ENCODE assay signal across 26 cellular contexts in genomic region chr1:77234096-77234495, GRCh38.
"Had no signal": no experiment of that assay in that cellular context is flagged by ENCODE, and none has a peak within 500 bp of the region (broad histone marks: within the 10 kb centered on the region; RNA-seq: fewer than 3 reads in every experiment).

No MANE protein-coding gene starts in this region.

- H3K27ac Mint-ChIP-seq: natural killer cell treated with Interleukin-12 subunit alpha and Interleukin-12 subunit beta and Interleukin-15 and Interleukin-18, amount 100 ng/mL, for 72 hours; nephron progenitor cell; stimulated activated effector memory CD8-positive, alpha-beta T cell treated with anti-CD3 and anti-CD28 coated beads, Interleukin-12 subunit alpha, Interleukin-12 subunit beta, amount 100 ng/mL, for 72 hours; stimulated activated naive B cell treated with anti-CD40 and anti-IgM and Interleukin-4, amounts not matched to agents 10 μg/mL and 1 μg/mL and 100 μg/mL, for 72 hours; stimulated activated naive CD8-positive, alpha-beta T cell treated with anti-CD3 and anti-CD28 coated beads, Interleukin-15, Interleukin-2, amounts not matched to agents 100 ng/mL and 50 ng/mL, for 24 hours had no signal

- H3K9me3 ChIP-seq: neutrophil, pancreas, prostate gland, right lobe of liver, sigmoid colon, transverse colon, upper lobe of left lung, vagina had no signal

- H3K36me3 Mint-ChIP-seq: stimulated activated effector memory CD8-positive, alpha-beta T cell treated with anti-CD3 and anti-CD28 coated beads, Interleukin-12 subunit alpha, Interleukin-12 subunit beta, amount 100 ng/mL, for 72 hours had no signal

- ATAC-seq: naive thymus-derived CD8-positive, alpha-beta T cell; natural killer cell treated with Interleukin-12 subunit alpha and Interleukin-12 subunit beta and Interleukin-15 and Interleukin-18, amount 100 ng/mL, for 72 hours; pancreas; right cardiac atrium; right lobe of liver; stimulated activated effector memory CD8-positive, alpha-beta T cell treated with anti-CD3 and anti-CD28 coated beads, Interleukin-12 subunit alpha, Interleukin-12 subunit beta, amount 100 ng/mL, for 72 hours; stimulated activated naive B cell treated with anti-CD40 and anti-IgM and Interleukin-4, amounts not matched to agents 10 μg/mL and 1 μg/mL and 100 μg/mL, for 72 hours had no signal

- DNase-seq: naive B cell; naive thymus-derived CD8-positive, alpha-beta T cell; nephron progenitor cell; nucleus accumbens; pancreas; right cardiac atrium; right lobe of liver; sigmoid colon; small intestine; stimulated activated CD4-positive, alpha-beta T cell treated with anti-CD3 and anti-CD28 coated beads, Interleukin-15, amount 100 ng/mL, for 24 hours; stimulated activated CD4-positive, alpha-beta T cell treated with anti-CD3 and anti-CD28 coated beads, Interleukin-2, amount 100 ng/mL, for 24 hours; stimulated activated CD4-positive, alpha-beta T cell treated with anti-CD3 and anti-CD28 coated beads, Interleukin-2, amount 100 ng/mL, for 48 hours; stimulated activated CD4-positive, alpha-beta T cell treated with anti-CD3 and anti-CD28 coated beads, Interleukin-4, amount 100 ng/mL, for 24 hours; stimulated activated naive B cell treated with anti-CD40 and anti-IgM and Interleukin-4, amounts not matched to agents 10 μg/mL and 1 μg/mL and 100 μg/mL, for 72 hours; stimulated activated naive CD4-positive, alpha-beta T cell treated with Interleukin-2 at 50 U/mL for 16 hours; stomach; tibial artery; transverse colon; upper lobe of left lung had no signal

- H3K27me3 Mint-ChIP-seq: naive thymus-derived CD8-positive, alpha-beta T cell; stimulated activated naive B cell treated with anti-CD40 and anti-IgM and Interleukin-4, amounts not matched to agents 10 μg/mL and 1 μg/mL and 100 μg/mL, for 72 hours; stimulated activated naive CD8-positive, alpha-beta T cell treated with anti-CD3 and anti-CD28 coated beads, Interleukin-15, Interleukin-2, amounts not matched to agents 100 ng/mL and 50 ng/mL, for 24 hours had no signal

- H3K4me3 Mint-ChIP-seq: naive B cell; naive thymus-derived CD8-positive, alpha-beta T cell; natural killer cell treated with Interleukin-12 subunit alpha and Interleukin-12 subunit beta and Interleukin-15 and Interleukin-18, amount 100 ng/mL, for 72 hours; nephron progenitor cell; neural crest cell; stimulated activated effector memory CD8-positive, alpha-beta T cell treated with anti-CD3 and anti-CD28 coated beads, Interleukin-12 subunit alpha, Interleukin-12 subunit beta, amount 100 ng/mL, for 72 hours; stimulated activated naive B cell treated with anti-CD40 and anti-IgM and Interleukin-4, amounts not matched to agents 10 μg/mL and 1 μg/mL and 100 μg/mL, for 72 hours; stimulated activated naive CD8-positive, alpha-beta T cell treated with anti-CD3 and anti-CD28 coated beads, Interleukin-15, Interleukin-2, amounts not matched to agents 100 ng/mL and 50 ng/mL, for 24 hours had no signal

- H3K4me1 Mint-ChIP-seq: nephron progenitor cell; neural crest cell; stimulated activated effector memory CD8-positive, alpha-beta T cell treated with anti-CD3 and anti-CD28 coated beads, Interleukin-12 subunit alpha, Interleukin-12 subunit beta, amount 100 ng/mL, for 72 hours had no signal

- H3K4me1 ChIP-seq: prostate gland, right lobe of liver, sigmoid colon, stomach, tibial artery, transverse colon, upper lobe of left lung, vagina had no signal

- H3K36me3 ChIP-seq: neutrophil, pancreas, prostate gland, right lobe of liver, sigmoid colon, stomach, tibial artery, transverse colon, upper lobe of left lung, vagina had no signal

- H3K27me3 ChIP-seq: neutrophil, pancreas, right lobe of liver, sigmoid colon, stomach, tibial artery, transverse colon, upper lobe of left lung, vagina had no signal

- H3K9me3 Mint-ChIP-seq: natural killer cell treated with Interleukin-12 subunit alpha and Interleukin-12 subunit beta and Interleukin-15 and Interleukin-18, amount 100 ng/mL, for 72 hours; neural crest cell; stimulated activated effector memory CD8-positive, alpha-beta T cell treated with anti-CD3 and anti-CD28 coated beads, Interleukin-12 subunit alpha, Interleukin-12 subunit beta, amount 100 ng/mL, for 72 hours had no signal

- H3K4me3 ChIP-seq: pancreas, prostate gland, right lobe of liver, sigmoid colon, stomach, tibial artery, transverse colon, upper lobe of left lung, vagina had no signal

- H3K27ac ChIP-seq: neutrophil, pancreas, prostate gland, right lobe of liver, sigmoid colon, stomach, tibial artery, transverse colon, upper lobe of left lung, vagina had no signal
